ENCODE assay signal across 11 cellular contexts in the genomic region with DNA sequence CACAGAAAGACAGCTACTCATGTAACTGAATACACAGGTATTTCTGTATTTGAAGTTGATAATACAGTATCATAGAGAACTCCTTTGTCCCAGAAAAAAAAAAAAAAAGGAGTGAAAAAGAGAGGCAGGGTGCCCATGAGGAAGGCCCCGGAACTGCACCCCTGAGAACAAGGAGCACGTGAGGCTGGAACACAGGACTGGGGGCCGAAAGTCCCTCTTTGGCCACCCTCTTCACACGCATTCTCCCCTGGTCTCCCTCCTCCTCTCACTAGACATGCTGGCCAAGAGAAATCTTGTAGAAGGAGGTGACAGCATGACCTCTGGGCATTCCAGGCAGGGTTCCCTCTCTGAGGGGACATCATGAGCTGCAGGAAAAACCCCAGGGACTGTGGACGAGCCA.
A peak's percentile ranks its signal among the peaks of the same experiment; 100 is the strongest.
DNase-seq lines count a peak whose midpoint lies in the region; ATAC-seq and TF ChIP-seq lines count a peak whose summit lies in the region.
"Had no signal": no experiment of that assay in that cellular context is flagged by ENCODE, and none has a peak within 500 bp of the region (broad histone marks: within the 10 kb centered on the region; RNA-seq: fewer than 3 reads in every experiment).

No MANE protein-coding gene starts in this region.

- H2AFZ ChIP-seq in osteoblast (ENCODE audit: low read length) = no peak overlapping the region

- H3K4me2 ChIP-seq in osteoblast (ENCODE audit: insufficient read depth, low read length) = no peak overlapping the region

- TF ChIP-seq CTCF in foreskin fibroblast (IDR thresholded peaks at IDR 0.05; ENCODE audit: low read depth, low read length) (peak; percentile 16), osteoblast (IDR thresholded peaks at IDR 0.05; ENCODE audit: extremely low read depth, low read depth, low read length) (peak; percentile 31), GM20000 (IDR thresholded peaks at IDR 0.05; ENCODE audit: extremely low read depth, missing control alignments) (no peak)

- peaks cover 52% of the 10 kb centered on the region for H3K36me3 ChIP-seq in osteoblast (ENCODE audit: insufficient read depth, low read length)

- H3K27me3 ChIP-seq in osteoblast (ENCODE audit: insufficient read depth, low read length) = no peaks in the 10 kb centered on the region

- no peaks in the 10 kb centered on the region for H3K79me2 ChIP-seq in osteoblast (ENCODE audit: insufficient read depth, low read length)

- H3K9me3 ChIP-seq in osteoblast (ENCODE audit: low read depth, low read length) = no peaks in the 10 kb centered on the region

- H4K20me1 ChIP-seq in osteoblast (ENCODE audit: insufficient read depth, low read length) = peaks cover 2% of the 10 kb centered on the region

- no peak overlapping the region for H3K27ac ChIP-seq in osteoblast (ENCODE audit: low read depth, low read length)
- H3K27ac ChIP-seq: HL-60 had no signal

- peak; percentile 63 for ATAC-seq in SK-N-SH treated with all-trans-retinoic acid at 6 μM for 48 hours
- no peak for ATAC-seq in GM21360 (IDR thresholded peaks at IDR 0.05; ENCODE audit: unreplicated experiment)
- ATAC-seq: T-helper 17 cell had no signal

- peak; percentile 32 for DNase-seq in ELR (ENCODE audit: low read depth)
- peak in 1 of 2 donors; percentile 32 for DNase-seq in foreskin fibroblast
- DNase-seq in osteoblast (ENCODE audit: insufficient read length, low spot score, missing footprints) = no peak
- DNase-seq in epidermal melanocyte (ENCODE audit: insufficient read length, low spot score) = no peak
- DNase-seq in GM20000 (ENCODE audit: low spot score) = no peak
- DNase-seq in SW 1271 (lab: John Stamatoyannopoulos, UW) = no peak
- DNase-seq: activated naive CD8-positive, alpha-beta T cell treated with anti-CD3 and anti-CD28 coated beads, Interleukin-2, amount 10 ng/mL, durations not matched to agents 7 days and 5 days; T-helper 17 cell had no signal

- no peak overlapping the region for H3K4me3 ChIP-seq in foreskin fibroblast (ENCODE audit: low read depth in 1 of 2, low read length in 2 of 2)
- no peak overlapping the region for H3K4me3 ChIP-seq in osteoblast (ENCODE audit: insufficient read depth, low read length)

- H3K4me1 ChIP-seq in osteoblast (ENCODE audit: insufficient read depth, low read length) = peaks cover 11% of the 10 kb centered on the region

TF ChIP-seq in SK-N-SH treated with all-trans-retinoic acid at 6 μM for 48 hours, 23 proteins besides CTCF, POLR2A, EP300 and RAD21:
- TF ChIP-seq, protein P1, sequence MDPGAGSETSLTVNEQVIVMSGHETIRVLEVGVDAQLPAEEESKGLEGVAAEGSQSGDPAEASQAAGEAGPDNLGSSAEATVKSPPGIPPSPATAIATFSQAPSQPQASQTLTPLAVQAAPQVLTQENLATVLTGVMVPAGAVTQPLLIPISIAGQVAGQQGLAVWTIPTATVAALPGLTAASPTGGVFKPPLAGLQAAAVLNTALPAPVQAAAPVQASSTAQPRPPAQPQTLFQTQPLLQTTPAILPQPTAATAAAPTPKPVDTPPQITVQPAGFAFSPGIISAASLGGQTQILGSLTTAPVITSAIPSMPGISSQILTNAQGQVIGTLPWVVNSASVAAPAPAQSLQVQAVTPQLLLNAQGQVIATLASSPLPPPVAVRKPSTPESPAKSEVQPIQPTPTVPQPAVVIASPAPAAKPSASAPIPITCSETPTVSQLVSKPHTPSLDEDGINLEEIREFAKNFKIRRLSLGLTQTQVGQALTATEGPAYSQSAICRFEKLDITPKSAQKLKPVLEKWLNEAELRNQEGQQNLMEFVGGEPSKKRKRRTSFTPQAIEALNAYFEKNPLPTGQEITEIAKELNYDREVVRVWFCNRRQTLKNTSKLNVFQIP (CRISPR knock-in tag; IDR thresholded peaks at IDR 0.05; ENCODE audit: borderline replicate concordance, low read depth) = no peak
- no peak for TF ChIP-seq BACH2 (CRISPR knock-in tag; IDR thresholded peaks at IDR 0.05; ENCODE audit: borderline replicate concordance)
- TF ChIP-seq GLIS3 (CRISPR knock-in tag; IDR thresholded peaks at IDR 0.05) = no peak
- no peak for TF ChIP-seq ZNF8 (CRISPR knock-in tag; IDR thresholded peaks at IDR 0.05)
- no peak for TF ChIP-seq ISL1 (CRISPR knock-in tag; IDR thresholded peaks at IDR 0.05)
- TF ChIP-seq RARB (CRISPR knock-in tag; IDR thresholded peaks at IDR 0.05) = no peak
- TF ChIP-seq PPARA (CRISPR knock-in tag; IDR thresholded peaks at IDR 0.05; ENCODE audit: borderline replicate concordance) = no peak
- no peak for TF ChIP-seq TCF4 (CRISPR knock-in tag; IDR thresholded peaks at IDR 0.05; ENCODE audit: borderline replicate concordance)
- no peak for TF ChIP-seq OSR1 (CRISPR knock-in tag; IDR thresholded peaks at IDR 0.05)
- no peak for TF ChIP-seq ZNF565 (CRISPR knock-in tag; conservative IDR thresholded peaks at IDR 0.05; ENCODE audit: low read depth)
- TF ChIP-seq, protein P2, sequence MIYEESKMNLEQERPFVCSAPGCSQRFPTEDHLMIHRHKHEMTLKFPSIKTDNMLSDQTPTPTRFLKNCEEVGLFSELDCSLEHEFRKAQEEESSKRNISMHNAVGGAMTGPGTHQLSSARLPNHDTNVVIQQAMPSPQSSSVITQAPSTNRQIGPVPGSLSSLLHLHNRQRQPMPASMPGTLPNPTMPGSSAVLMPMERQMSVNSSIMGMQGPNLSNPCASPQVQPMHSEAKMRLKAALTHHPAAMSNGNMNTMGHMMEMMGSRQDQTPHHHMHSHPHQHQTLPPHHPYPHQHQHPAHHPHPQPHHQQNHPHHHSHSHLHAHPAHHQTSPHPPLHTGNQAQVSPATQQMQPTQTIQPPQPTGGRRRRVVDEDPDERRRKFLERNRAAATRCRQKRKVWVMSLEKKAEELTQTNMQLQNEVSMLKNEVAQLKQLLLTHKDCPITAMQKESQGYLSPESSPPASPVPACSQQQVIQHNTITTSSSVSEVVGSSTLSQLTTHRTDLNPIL (CRISPR knock-in tag; IDR thresholded peaks at IDR 0.05; ENCODE audit: low read depth) = no peak
- TF ChIP-seq, protein P3, sequence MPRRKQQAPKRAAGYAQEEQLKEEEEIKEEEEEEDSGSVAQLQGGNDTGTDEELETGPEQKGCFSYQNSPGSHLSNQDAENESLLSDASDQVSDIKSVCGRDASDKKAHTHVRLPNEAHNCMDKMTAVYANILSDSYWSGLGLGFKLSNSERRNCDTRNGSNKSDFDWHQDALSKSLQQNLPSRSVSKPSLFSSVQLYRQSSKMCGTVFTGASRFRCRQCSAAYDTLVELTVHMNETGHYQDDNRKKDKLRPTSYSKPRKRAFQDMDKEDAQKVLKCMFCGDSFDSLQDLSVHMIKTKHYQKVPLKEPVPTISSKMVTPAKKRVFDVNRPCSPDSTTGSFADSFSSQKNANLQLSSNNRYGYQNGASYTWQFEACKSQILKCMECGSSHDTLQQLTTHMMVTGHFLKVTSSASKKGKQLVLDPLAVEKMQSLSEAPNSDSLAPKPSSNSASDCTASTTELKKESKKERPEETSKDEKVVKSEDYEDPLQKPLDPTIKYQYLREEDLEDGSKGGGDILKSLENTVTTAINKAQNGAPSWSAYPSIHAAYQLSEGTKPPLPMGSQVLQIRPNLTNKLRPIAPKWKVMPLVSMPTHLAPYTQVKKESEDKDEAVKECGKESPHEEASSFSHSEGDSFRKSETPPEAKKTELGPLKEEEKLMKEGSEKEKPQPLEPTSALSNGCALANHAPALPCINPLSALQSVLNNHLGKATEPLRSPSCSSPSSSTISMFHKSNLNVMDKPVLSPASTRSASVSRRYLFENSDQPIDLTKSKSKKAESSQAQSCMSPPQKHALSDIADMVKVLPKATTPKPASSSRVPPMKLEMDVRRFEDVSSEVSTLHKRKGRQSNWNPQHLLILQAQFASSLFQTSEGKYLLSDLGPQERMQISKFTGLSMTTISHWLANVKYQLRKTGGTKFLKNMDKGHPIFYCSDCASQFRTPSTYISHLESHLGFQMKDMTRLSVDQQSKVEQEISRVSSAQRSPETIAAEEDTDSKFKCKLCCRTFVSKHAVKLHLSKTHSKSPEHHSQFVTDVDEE (CRISPR knock-in tag; IDR thresholded peaks at IDR 0.05) = no peak
- no peak for TF ChIP-seq ZC3H10 (CRISPR knock-in tag; IDR thresholded peaks at IDR 0.05)
- TF ChIP-seq, protein P4, sequence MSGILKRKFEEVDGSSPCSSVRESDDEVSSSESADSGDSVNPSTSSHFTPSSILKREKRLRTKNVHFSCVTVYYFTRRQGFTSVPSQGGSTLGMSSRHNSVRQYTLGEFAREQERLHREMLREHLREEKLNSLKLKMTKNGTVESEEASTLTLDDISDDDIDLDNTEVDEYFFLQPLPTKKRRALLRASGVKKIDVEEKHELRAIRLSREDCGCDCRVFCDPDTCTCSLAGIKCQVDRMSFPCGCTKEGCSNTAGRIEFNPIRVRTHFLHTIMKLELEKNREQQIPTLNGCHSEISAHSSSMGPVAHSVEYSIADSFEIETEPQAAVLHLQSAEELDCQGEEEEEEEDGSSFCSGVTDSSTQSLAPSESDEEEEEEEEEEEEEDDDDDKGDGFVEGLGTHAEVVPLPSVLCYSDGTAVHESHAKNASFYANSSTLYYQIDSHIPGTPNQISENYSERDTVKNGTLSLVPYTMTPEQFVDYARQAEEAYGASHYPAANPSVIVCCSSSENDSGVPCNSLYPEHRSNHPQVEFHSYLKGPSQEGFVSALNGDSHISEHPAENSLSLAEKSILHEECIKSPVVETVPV (CRISPR knock-in tag; IDR thresholded peaks at IDR 0.05) = no peak
- TF ChIP-seq TOX (CRISPR knock-in tag; IDR thresholded peaks at IDR 0.05; ENCODE audit: borderline replicate concordance) = no peak
- TF ChIP-seq, protein P5, sequence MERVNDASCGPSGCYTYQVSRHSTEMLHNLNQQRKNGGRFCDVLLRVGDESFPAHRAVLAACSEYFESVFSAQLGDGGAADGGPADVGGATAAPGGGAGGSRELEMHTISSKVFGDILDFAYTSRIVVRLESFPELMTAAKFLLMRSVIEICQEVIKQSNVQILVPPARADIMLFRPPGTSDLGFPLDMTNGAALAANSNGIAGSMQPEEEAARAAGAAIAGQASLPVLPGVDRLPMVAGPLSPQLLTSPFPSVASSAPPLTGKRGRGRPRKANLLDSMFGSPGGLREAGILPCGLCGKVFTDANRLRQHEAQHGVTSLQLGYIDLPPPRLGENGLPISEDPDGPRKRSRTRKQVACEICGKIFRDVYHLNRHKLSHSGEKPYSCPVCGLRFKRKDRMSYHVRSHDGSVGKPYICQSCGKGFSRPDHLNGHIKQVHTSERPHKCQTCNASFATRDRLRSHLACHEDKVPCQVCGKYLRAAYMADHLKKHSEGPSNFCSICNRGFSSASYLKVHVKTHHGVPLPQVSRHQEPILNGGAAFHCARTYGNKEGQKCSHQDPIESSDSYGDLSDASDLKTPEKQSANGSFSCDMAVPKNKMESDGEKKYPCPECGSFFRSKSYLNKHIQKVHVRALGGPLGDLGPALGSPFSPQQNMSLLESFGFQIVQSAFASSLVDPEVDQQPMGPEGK (CRISPR knock-in tag; IDR thresholded peaks at IDR 0.05; ENCODE audit: borderline replicate concordance) = no peak
TF ChIP-seq in SK-N-SH treated with all-trans-retinoic acid at 6 μM for 48 hours: peak in this region for 0.
